30 cellular contexts compared by ENCODE assay signal in genomic region chr6:9056556-9056955, GRCh38.
"Had no signal": no experiment of that assay in that cellular context is flagged by ENCODE, and none has a peak within 500 bp of the region (broad histone marks: within the 10 kb centered on the region; RNA-seq: fewer than 3 reads in every experiment).

No MANE protein-coding gene starts in this region.

- DNase-seq: activated CD4-positive, alpha-beta T cell treated with anti-CD3 and anti-CD28 coated beads for 1 hour; activated CD4-positive, alpha-beta T cell treated with anti-CD3 and anti-CD28 coated beads for 4 hours; activated CD4-positive, alpha-beta T cell treated with anti-CD3 and anti-CD28 coated beads, Interleukin-2, amount 50 U/mL, for 1 hour; activated CD4-positive, alpha-beta T cell treated with anti-CD3 and anti-CD28 coated beads, Interleukin-2, amount 50 U/mL, for 48 hours; activated CD8-positive, alpha-beta memory T cell treated with anti-CD3 and anti-CD28 coated beads, Interleukin-2, amount 10 ng/mL, durations not matched to agents 7 days and 5 days; activated CD8-positive, alpha-beta memory T cell treated with anti-CD3 and anti-CD28 coated beads, Interleukin-2, amount 50 U/mL, for 4 hours; activated CD8-positive, alpha-beta T cell treated with anti-CD3 and anti-CD28 coated beads, Interleukin-2, amount 10 ng/mL, durations not matched to agents 7 days and 5 days; activated gamma-delta T cell; activated naive CD4-positive, alpha-beta T cell; activated naive CD4-positive, alpha-beta T cell treated with anti-CD3 and anti-CD28 coated beads, Interleukin-2, amount 50 U/mL, for 16 hours; activated T-cell treated with anti-CD3 and anti-CD28 coated beads, Interleukin-2, amount 50 U/mL, for 24 hours; activated T-cell treated with anti-CD3 and anti-CD28 coated beads, Interleukin-2, amount 50 U/mL, for 72 hours; amniotic stem cell; anterior cingulate cortex; brain microvascular endothelial cell; dermis blood vessel endothelial cell; effector CD4-positive, alpha-beta T cell; effector memory CD8-positive, alpha-beta T cell; esophagus squamous epithelium; foreskin melanocyte; head of caudate nucleus; T-helper 2 cell had no signal

- H3K4me1 Mint-ChIP-seq: activated CD8-positive, alpha-beta memory T cell treated with anti-CD3 and anti-CD28 coated beads, Interleukin-2, amount 10 ng/mL, durations not matched to agents 7 days and 5 days; central memory CD8-positive, alpha-beta T cell had no signal

- H3K36me3 ChIP-seq: brain microvascular endothelial cell, esophagus squamous epithelium had no signal

- FAIRE-seq: astrocyte, bronchial epithelial cell, endometrium, endothelial cell of umbilical vein had no signal

- H3K4me3 Mint-ChIP-seq: activated CD8-positive, alpha-beta memory T cell treated with anti-CD3 and anti-CD28 coated beads, Interleukin-2, amount 10 ng/mL, durations not matched to agents 7 days and 5 days; activated CD8-positive, alpha-beta T cell treated with anti-CD3 and anti-CD28 coated beads, Interleukin-2, amount 10 ng/mL, durations not matched to agents 7 days and 5 days; activated naive CD8-positive, alpha-beta T cell; activated T-cell treated with anti-CD3 and anti-CD28 coated beads, Interleukin-2, amount 50 U/mL, for 24 hours; activated T-cell treated with anti-CD3 and anti-CD28 coated beads, Interleukin-2, amount 50 U/mL, for 72 hours; central memory CD8-positive, alpha-beta T cell; effector memory CD8-positive, alpha-beta T cell had no signal

- ATAC-seq: activated CD8-positive, alpha-beta memory T cell treated with anti-CD3 and anti-CD28 coated beads, Interleukin-2, amount 10 ng/mL, durations not matched to agents 7 days and 5 days; activated CD8-positive, alpha-beta T cell treated with anti-CD3 and anti-CD28 coated beads, Interleukin-2, amount 10 ng/mL, durations not matched to agents 7 days and 5 days; activated T-cell treated with anti-CD3 and anti-CD28 coated beads, Interleukin-2, amount 50 U/mL, for 72 hours; effector memory CD8-positive, alpha-beta T cell had no signal

- H3K27me3 Mint-ChIP-seq: activated CD8-positive, alpha-beta memory T cell treated with anti-CD3 and anti-CD28 coated beads, Interleukin-2, amount 10 ng/mL, durations not matched to agents 7 days and 5 days; activated naive CD8-positive, alpha-beta T cell; activated T-cell treated with anti-CD3 and anti-CD28 coated beads, Interleukin-2, amount 50 U/mL, for 24 hours; central memory CD8-positive, alpha-beta T cell; effector memory CD8-positive, alpha-beta T cell had no signal

- H3K4me3 ChIP-seq: coronary artery, esophagus squamous epithelium had no signal

- H3K9me3 Mint-ChIP-seq: activated T-cell treated with anti-CD3 and anti-CD28 coated beads, Interleukin-2, amount 50 U/mL, for 24 hours had no signal

- H3K27ac Mint-ChIP-seq: activated CD8-positive, alpha-beta memory T cell treated with anti-CD3 and anti-CD28 coated beads, Interleukin-2, amount 10 ng/mL, durations not matched to agents 7 days and 5 days; activated CD8-positive, alpha-beta T cell treated with anti-CD3 and anti-CD28 coated beads, Interleukin-2, amount 10 ng/mL, durations not matched to agents 7 days and 5 days; activated naive CD8-positive, alpha-beta T cell; activated T-cell treated with anti-CD3 and anti-CD28 coated beads, Interleukin-2, amount 50 U/mL, for 24 hours; activated T-cell treated with anti-CD3 and anti-CD28 coated beads, Interleukin-2, amount 50 U/mL, for 72 hours; effector memory CD8-positive, alpha-beta T cell had no signal

- H3K36me3 Mint-ChIP-seq: activated CD8-positive, alpha-beta memory T cell treated with anti-CD3 and anti-CD28 coated beads, Interleukin-2, amount 10 ng/mL, durations not matched to agents 7 days and 5 days; activated naive CD8-positive, alpha-beta T cell had no signal

- H3K27ac ChIP-seq: brain microvascular endothelial cell, coronary artery, epithelial cell of prostate, esophagus squamous epithelium had no signal

- H3K4me1 ChIP-seq: esophagus squamous epithelium had no signal

- H3K9me3 ChIP-seq: esophagus squamous epithelium had no signal

- H3K27me3 ChIP-seq: brain microvascular endothelial cell, esophagus squamous epithelium had no signal
